In the genomic region with DNA sequence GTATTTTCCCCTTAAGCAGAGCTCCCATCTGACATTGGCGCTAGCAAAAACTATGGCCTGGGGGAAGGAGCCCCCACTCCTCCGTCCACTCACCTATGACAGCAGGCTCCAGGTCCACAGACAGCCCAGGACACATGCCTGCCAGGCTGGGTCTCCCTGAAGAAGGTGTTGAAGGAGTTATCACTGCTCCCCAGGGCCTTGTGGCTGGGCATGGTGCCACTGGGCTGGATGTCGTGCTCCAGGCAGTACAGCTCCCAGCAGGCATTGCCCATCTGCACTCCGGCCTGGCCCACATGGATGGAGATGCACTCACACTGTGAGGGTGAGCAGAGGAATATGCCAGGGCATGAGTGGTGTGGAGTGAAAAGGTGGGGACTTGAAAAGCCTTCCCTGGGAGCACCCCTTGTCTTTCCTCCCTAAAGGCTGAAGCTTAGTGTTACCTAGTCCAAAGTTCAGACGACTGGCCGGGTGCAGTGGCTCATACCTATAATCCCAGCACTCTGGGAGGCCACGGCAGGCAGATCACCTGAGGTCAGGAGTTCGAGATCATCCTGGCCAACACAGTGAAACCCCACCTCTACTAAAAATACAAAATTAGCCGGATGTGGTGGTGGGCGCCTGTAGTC, we compare ENCODE assay signal across 23 cellular contexts. TPM values are rescaled to one million over a fixed set of nuclear protein-coding genes. Genes with fewer than 3 reads are reported as not detected.
DNase-seq lines count a peak whose midpoint lies in the region; ATAC-seq and TF ChIP-seq lines count a peak whose summit lies in the region.
"Had no signal": no experiment of that assay in that cellular context is flagged by ENCODE, and none has a peak within 500 bp of the region (broad histone marks: within the 10 kb centered on the region; RNA-seq: fewer than 3 reads in every experiment).

No MANE protein-coding gene starts in this region.

- H3K36me3 ChIP-seq in IMR-90 (ENCODE audit: control insufficient read depth, insufficient read depth, low read length), result no peaks in the 10 kb centered on the region
- no peaks in the 10 kb centered on the region for H3K36me3 ChIP-seq in neutrophil
- no peaks in the 10 kb centered on the region for H3K36me3 ChIP-seq in upper lobe of left lung
- H3K36me3 ChIP-seq: cardiac muscle cell, gastroesophageal sphincter, SJCRH30, tibial artery had no signal

- WGBS in IMR-90 (ENCODE audit: extremely low coverage in 2 of 2, insufficient read length in 1 of 2), 2 experiments, result 67% methylated on average over 2 of the region's 10 CpGs; no CpG with 5 or more reads in 1 of the 2 experiments
- WGBS in upper lobe of left lung, 2 donors, result 75 to 88% methylated on average over 8 to 10 of the region's 10 CpGs

- H3K9me3 ChIP-seq in IMR-90 (ENCODE audit: control insufficient read depth, insufficient read depth, low read length), result no peaks in the 10 kb centered on the region
- H3K9me3 ChIP-seq in neutrophil, result no peaks in the 10 kb centered on the region
- H3K9me3 ChIP-seq in upper lobe of left lung, result no peaks in the 10 kb centered on the region
- no peaks in the 10 kb centered on the region for H3K9me3 ChIP-seq in T-helper 17 cell (ENCODE audit: control insufficient read depth, low read length, poor library complexity, severe bottlenecking)
- H3K9me3 ChIP-seq: gastroesophageal sphincter, mucosa of descending colon, SJCRH30, tibial artery had no signal

- ATAC-seq in IMR-90 (ENCODE audit: low read depth) (no peak), upper lobe of left lung (ENCODE audit: low FRiP score in 2 of 2) (no peak), T-helper 17 cell (no peak), HG03135 (IDR thresholded peaks at IDR 0.05; ENCODE audit: unreplicated experiment) (no peak)
- ATAC-seq: activated naive CD8-positive, alpha-beta T cell treated with anti-CD3 and anti-CD28 coated beads, Interleukin-2, amount 50 U/mL, for 24 hours; mucosa of descending colon had no signal

- H2AFZ ChIP-seq in IMR-90 (replicated peaks; ENCODE audit: low read length, poor library complexity), result peak overlapping the region; percentile 8

- no peak overlapping the region for H2BK120ac ChIP-seq in IMR-90 (ENCODE audit: low read depth, low read length)

- H3K56ac ChIP-seq in IMR-90 (ENCODE audit: extremely low read depth, insufficient read depth, low read length), result no peak overlapping the region

- no peak overlapping the region for H2BK15ac ChIP-seq in IMR-90 (ENCODE audit: low read depth, low read length)

- no peak overlapping the region for H3K14ac ChIP-seq in IMR-90 (replicated peaks; ENCODE audit: low read depth, low read length)

- TF ChIP-seq EP300 in upper lobe of left lung (IDR thresholded peaks at IDR 0.05), result no peak

- H3K23ac ChIP-seq in IMR-90 (ENCODE audit: low read depth, low read length), result no peak overlapping the region

- H3K9me1 ChIP-seq in IMR-90 (ENCODE audit: insufficient read depth, low read length), result 0 out of 2 replicates have a peak, but pooled peaks cover 4% of the 10 kb centered on the region

- H3K4me1 ChIP-seq in IMR-90 (ENCODE audit: control insufficient read depth, insufficient read depth, low read length), result no peaks in the 10 kb centered on the region
- peaks cover 60 to 62% of the 10 kb centered on the region in 2 experiments for H3K4me1 ChIP-seq in neutrophil (ENCODE audit: control insufficient read depth in 1 of 2, insufficient read depth in 1 of 2, low read depth in 1 of 2, low read length in 1 of 2)
- peaks cover 10 to 27% (median 19%) of the 10 kb centered on the region in 4 donors for H3K4me1 ChIP-seq in upper lobe of left lung

- no peaks in the 10 kb centered on the region for H4K20me1 ChIP-seq in IMR-90 (ENCODE audit: insufficient read depth, low read length)

- no peak overlapping the region for H3K27ac Mint-ChIP-seq in T-helper 17 cell
- H3K27ac Mint-ChIP-seq: activated naive CD8-positive, alpha-beta T cell treated with anti-CD3 and anti-CD28 coated beads, Interleukin-2, amount 50 U/mL, for 24 hours; activated T-cell treated with anti-CD3 and anti-CD28 coated beads, Interleukin-2, amount 50 U/mL, for 24 hours had no signal

- TF ChIP-seq RAD21 in IMR-90 (IDR thresholded peaks at IDR 0.05; ENCODE audit: low read length), result no peak

- H4K5ac ChIP-seq in IMR-90 (ENCODE audit: low read depth, low read length), result no peak overlapping the region

- H2AK9ac ChIP-seq in IMR-90 (replicated peaks; ENCODE audit: low read depth, low read length, poor library complexity), result no peak overlapping the region

- no peak overlapping the region for H4K8ac ChIP-seq in IMR-90 (ENCODE audit: low read depth in 2 of 2, low read length in 2 of 2)

- dilution Hi-C loops in IMR-90 (cut with HindIII; ENCODE audit: low sequenced_read_pairs, unreplicated experiment), result no loop called here

- H3K36me3 Mint-ChIP-seq in T-helper 17 cell (ENCODE audit: low read depth), result no peaks in the 10 kb centered on the region

- H3K27ac ChIP-seq in IMR-90 (ENCODE audit: insufficient read depth, low read length) (no peak overlapping the region), neutrophil (peak overlapping the region; percentile 39), upper lobe of left lung (peak overlapping the region in 3 of 4 donors; percentile 21 to 71 (median 50))
- H3K27ac ChIP-seq: cardiac muscle cell, SJCRH30, tibial artery had no signal

- no peak overlapping the region for H4K91ac ChIP-seq in IMR-90 (ENCODE audit: insufficient read depth, low read depth, low read length)

- in situ Hi-C loops in IMR-90 (cut with MboI; ENCODE audit: low sequenced_read_pairs), result no loop called here

- intact Hi-C loops in IMR-90 (cut with micrococcal nuclease) (no loop called here), cardiac septum (cut with DNase I) (no loop called here)

- H2BK20ac ChIP-seq in IMR-90 (ENCODE audit: low read depth, low read length), result no peak overlapping the region

- no peak for TF ChIP-seq CTCF in IMR-90 (conservative IDR thresholded peaks at IDR 0.05; ENCODE audit: low read depth, low read length)
- no peak for TF ChIP-seq CTCF in neutrophil (IDR thresholded peaks at IDR 0.05)
- TF ChIP-seq CTCF in upper lobe of left lung (IDR thresholded peaks at IDR 0.05), result no peak

- TF ChIP-seq POLR2A in IMR-90 (IDR thresholded peaks at IDR 0.05; ENCODE audit: low read depth, low read length), result no peak
- TF ChIP-seq POLR2A in upper lobe of left lung (IDR thresholded peaks at IDR 0.05), result no peak

- H3K27me3 ChIP-seq in IMR-90 (ENCODE audit: control insufficient read depth, insufficient read depth, low read length) (no peaks in the 10 kb centered on the region), neutrophil (no peaks in the 10 kb centered on the region), upper lobe of left lung (no peaks in the 10 kb centered on the region)
- H3K27me3 ChIP-seq: cardiac muscle cell, gastroesophageal sphincter, SJCRH30, tibial artery had no signal

- BruUV-seq in IMR-90 (replicated peaks; lab: Mats Ljungman, UMichigan), result no TSS peak

- H2AK5ac ChIP-seq in IMR-90 (ENCODE audit: low read depth, low read length), result no peak overlapping the region

- H3K9ac ChIP-seq in IMR-90 (ENCODE audit: low read depth, low read length), result no peak overlapping the region

- peaks cover 42% of the 10 kb centered on the region for H3K27me3 Mint-ChIP-seq in T-helper 17 cell

- no peak overlapping the region for H3K4ac ChIP-seq in IMR-90 (ENCODE audit: low read depth, low read length)

- H3K4me2 ChIP-seq in IMR-90 (ENCODE audit: low read depth, low read length), result no peak overlapping the region

- H3K4me3 Mint-ChIP-seq in T-helper 17 cell, result no peak overlapping the region
- H3K4me3 Mint-ChIP-seq: activated naive CD8-positive, alpha-beta T cell treated with anti-CD3 and anti-CD28 coated beads, Interleukin-2, amount 50 U/mL, for 24 hours; activated T-cell treated with anti-CD3 and anti-CD28 coated beads, Interleukin-2, amount 50 U/mL, for 24 hours had no signal

- CTCF ChIA-PET in IMR-90 (lab: Yijun Ruan, JAX), result no interaction called here

- DNase-seq in IMR-90 (no peak), cardiac septum (ENCODE audit: low spot score) (peak; percentile 77), upper lobe of left lung (no peak), T-helper 17 cell (no peak)
- no peak for DNase-seq in stimulated activated CD4-positive, alpha-beta T cell treated with anti-CD3 and anti-CD28 coated beads, Interleukin-2, amount 100 ng/mL, for 48 hours
- DNase-seq: activated CD4-positive, alpha-beta T cell treated with anti-CD3 and anti-CD28 coated beads for 4 hours; activated naive CD8-positive, alpha-beta T cell treated with anti-CD3 and anti-CD28 coated beads, Interleukin-2, amount 50 U/mL, for 24 hours; activated T-cell treated with anti-CD3 and anti-CD28 coated beads, Interleukin-2, amount 50 U/mL, for 24 hours; C1 segment of cervical spinal cord; effector memory CD4-positive, alpha-beta T cell; H9; NCI-H1092 treated with DMSO at 0.1 percent for 48 hours; NCI-H2171; SJCRH30; stimulated activated CD4-positive, alpha-beta T cell treated with anti-CD3 and anti-CD28 coated beads, Interleukin-1b, Interleukin-23, amount 100 ng/mL, for 48 hours; T-helper 9 cell had no signal

- no peak overlapping the region for H3K18ac ChIP-seq in IMR-90 (ENCODE audit: low read depth, low read length)

- no peaks in the 10 kb centered on the region for H3K79me1 ChIP-seq in IMR-90 (ENCODE audit: low read depth in 1 of 2, low read length in 2 of 2)

- H2BK5ac ChIP-seq in IMR-90 (ENCODE audit: low read depth, low read length, poor library complexity, severe bottlenecking), result no peak overlapping the region

- POLR2A ChIA-PET in IMR-90 (lab: Charles Lee; ENCODE audit: unreplicated experiment), result no interaction called here

- H3K4me1 Mint-ChIP-seq in T-helper 17 cell, result peaks cover 14% of the 10 kb centered on the region

- no peak overlapping the region for H3K4me3 ChIP-seq in IMR-90 (ENCODE audit: insufficient read depth, low read depth, low read length)
- no peak overlapping the region for H3K4me3 ChIP-seq in neutrophil (ENCODE audit: low read depth in 1 of 2, low read length in 1 of 2)
- H3K4me3 ChIP-seq in upper lobe of left lung, result no peak overlapping the region
- H3K4me3 ChIP-seq: cardiac muscle cell, gastroesophageal sphincter, mucosa of descending colon, SJCRH30, tibial artery had no signal

RNA-seq across cellular contexts. Expression of gene RABIF, which starts 30.0 kb away (rescaled TPM):
- total RNA-seq in IMR-90 (2012; rRNA removed) (4.8 and 6.9 TPM in 2 replicates), cardiac septum (5.8 TPM), upper lobe of left lung (10 to 100 TPM in 2 of 6 donors, 1 to 10 TPM in 4; 2.0 to 11.7 (median 7.9) TPM), T-helper 17 cell (10 to 100 TPM; 10.3 to 11.1 TPM)
- 7.8 and 7.9 TPM in 2 replicates for polyA plus RNA-seq in IMR-90 (2012; rRNA removed)
- polyA plus RNA-seq in IMR-90 (2012; cell fraction: cytosol; rRNA removed), result 4.8 and 4.9 TPM in 2 replicates
- polyA plus RNA-seq in IMR-90 (2012; cell fraction: nucleus; rRNA removed; ENCODE audit: low replicate concordance), result 1.3 and 4.1 TPM in 2 replicates

RNA-seq across cellular contexts. Expression of gene PCAT6, which starts 48.1 kb away (rescaled TPM):
- total RNA-seq in IMR-90 (2012; rRNA removed) (0.56 TPM in 1 of 2 replicates, not detected in the other), cardiac septum (1.7 TPM), upper lobe of left lung (1 to 10 TPM in 3 of 6 donors, under 1 TPM in 1, not detected in 2; 0.86 to 3.8 (median 1.6) TPM), T-helper 17 cell (under 1 TPM in 1 of 2 donors, not detected in 1; 0.97 TPM)
- polyA plus RNA-seq in IMR-90 (2012; rRNA removed), result 5.8 and 5.9 TPM in 2 replicates
- polyA plus RNA-seq in IMR-90 (2012; cell fraction: cytosol; rRNA removed), result 3.2 and 15.4 TPM in 2 replicates
- polyA plus RNA-seq in IMR-90 (2012; cell fraction: nucleus; rRNA removed; ENCODE audit: low replicate concordance), result 8.1 and 20.5 TPM in 2 replicates
- total RNA-seq: Daoy, gastroesophageal sphincter had no signal

RNA-seq across cellular contexts. Expression of gene KDM5B, which starts 50.7 kb away (rescaled TPM):
- total RNA-seq in IMR-90 (2012; rRNA removed), result 82.1 and 86.4 TPM in 2 replicates
- polyA plus RNA-seq in IMR-90 (2012; rRNA removed), result 28.2 and 28.8 TPM in 2 replicates
- 10.9 and 17.4 TPM in 2 replicates for polyA plus RNA-seq in IMR-90 (2012; cell fraction: cytosol; rRNA removed)
- 25.4 and 114 TPM in 2 replicates for polyA plus RNA-seq in IMR-90 (2012; cell fraction: nucleus; rRNA removed; ENCODE audit: low replicate concordance)
- total RNA-seq in cardiac septum, result 21.7 TPM
- total RNA-seq in upper lobe of left lung, result 100 to 1,000 TPM in 1 of 6 donors, 10 to 100 TPM in 5; 42.2 to 102 (median 51.6) TPM
- total RNA-seq in T-helper 17 cell, result 10 to 100 TPM; 64.2 to 76.2 TPM
